In genomic region chr9:133351908-133352634, GRCh38 we compare ENCODE assay signal across 8 cellular contexts. TPM values are rescaled to one million over a fixed set of nuclear protein-coding genes. Genes with fewer than 3 reads are reported as not detected.
DNase-seq lines count a peak whose midpoint lies in the region; ATAC-seq and TF ChIP-seq lines count a peak whose summit lies in the region.

No MANE protein-coding gene starts in this region.

- no peaks in the 10 kb centered on the region for H3K9me3 ChIP-seq in BE2C
- H3K9me3 ChIP-seq in Peyer's patch: no peaks in the 10 kb centered on the region
- no peaks in the 10 kb centered on the region for H3K9me3 ChIP-seq in mucosa of descending colon

- H3K9me3 Mint-ChIP-seq in brain: peaks cover 0 to 4% (median 0%) of the 10 kb centered on the region in 5 experiments

- H3K4me1 Mint-ChIP-seq in brain: peaks cover 40% of the 10 kb centered on the region

- peak; percentile 33 for TF ChIP-seq POLR2A in GM18951 (IDR thresholded peaks at IDR 0.05; ENCODE audit: extremely low read depth, insufficient read depth, insufficient read length)
- TF ChIP-seq POLR2A in Peyer's patch (IDR thresholded peaks at IDR 0.05): no peak

- H3K4me3 Mint-ChIP-seq in brain: peak overlapping the region in 1 of 5 experiments; percentile 80

- peak overlapping the region in 2 of 5 experiments; percentile 21 to 47 for H3K27ac Mint-ChIP-seq in brain

- H3K4me3 ChIP-seq in BE2C (ENCODE audit: low read depth, low read length): no peak overlapping the region
- H3K4me3 ChIP-seq in Peyer's patch: no peak overlapping the region
- no peak overlapping the region for H3K4me3 ChIP-seq in mucosa of descending colon

- H3K27me3 ChIP-seq in BE2C: no peaks in the 10 kb centered on the region
- H3K27me3 ChIP-seq in Peyer's patch: no peaks in the 10 kb centered on the region

- H3K36me3 ChIP-seq in BE2C (peaks cover 47% of the 10 kb centered on the region), Peyer's patch (peaks cover 0 to 50% (median 3%) of the 10 kb centered on the region in 3 donors), mucosa of descending colon (ENCODE audit: low read depth) (peaks cover 21% of the 10 kb centered on the region)

- peaks cover 14% of the 10 kb centered on the region for H3K27me3 Mint-ChIP-seq in brain

- in situ Hi-C loops in GM18951 (cut with MboI; ENCODE audit: low sequenced_read_pairs, unreplicated experiment): no loop called here

- H3K36me3 Mint-ChIP-seq in brain: peaks cover 50% of the 10 kb centered on the region

- intact Hi-C loops in mucosa of descending colon (cut with DNase I, micrococcal nuclease): no loop called here

- H3K4me1 ChIP-seq in BE2C (no peaks in the 10 kb centered on the region; the same call in 1 of the 2 replicates), Peyer's patch (peaks cover 0 to 29% (median 20%) of the 10 kb centered on the region in 4 donors), mucosa of descending colon (ENCODE audit: low read depth) (peaks cover 25% of the 10 kb centered on the region)

- H3K27ac ChIP-seq in Peyer's patch: no peak overlapping the region

- DNase-seq in BE2C: peak; percentile 87
- DNase-seq in Peyer's patch: peak in 2 of 3 donors; percentile 39 to 67
- DNase-seq in mucosa of descending colon: peak; percentile 42 to 62 (median 52)
- DNase-seq in ureter (ENCODE audit: low spot score): no peak

- TF ChIP-seq CTCF in BE2C (IDR thresholded peaks at IDR 0.05; ENCODE audit: low read depth, low read length) (peak; percentile 80), Peyer's patch (IDR thresholded peaks at IDR 0.05) (peak in 4 of 6 experiments; percentile 42 to 63 (median 56)), brain (conservative IDR thresholded peaks at IDR 0.05) (peak; percentile 27 to 37), mucosa of descending colon (IDR thresholded peaks at IDR 0.05) (peak; percentile 23)

- ATAC-seq in mucosa of descending colon: no peak
- ATAC-seq in HG02763 (IDR thresholded peaks at IDR 0.05; ENCODE audit: unreplicated experiment): no peak
- ATAC-seq in GM19351 (IDR thresholded peaks at IDR 0.05; ENCODE audit: unreplicated experiment): no peak

RNA-seq across cellular contexts. Expression of gene RPL7A, which starts 4.1 kb away (rescaled TPM):
- 1,628 TPM for polyA plus RNA-seq in BE2C (2012; ENCODE audit: insufficient read depth, insufficient read length, low read depth)
- total RNA-seq in Peyer's patch (1,000 to 10,000 TPM in 1 of 4 donors, 100 to 1,000 TPM in 3; 708 to 1,565 (median 870) TPM), mucosa of descending colon (1,000 to 10,000 TPM; 1,420 to 1,482 (median 1,457) TPM), ureter (2,501 TPM)
- polyA plus RNA-seq in brain (ENCODE audit: insufficient read depth, low read depth, low replicate concordance): 5,503 TPM

RNA-seq across cellular contexts. Expression of gene MED22, which starts 4.1 kb away (rescaled TPM):
- polyA plus RNA-seq in BE2C (2012; ENCODE audit: insufficient read depth, insufficient read length, low read depth): 62.3 TPM
- total RNA-seq in Peyer's patch (10 to 100 TPM; 23.5 to 42.1 (median 31.2) TPM), mucosa of descending colon (10 to 100 TPM; 19.8 to 33.6 (median 21.3) TPM), ureter (31.2 TPM)
- 37.7 TPM for polyA plus RNA-seq in brain (ENCODE audit: insufficient read depth, low read depth, low replicate concordance)

RNA-seq across cellular contexts. Expression of gene SURF1, which starts 4.2 kb away (rescaled TPM):
- polyA plus RNA-seq in BE2C (2012; ENCODE audit: insufficient read depth, insufficient read length, low read depth): 109 TPM
- total RNA-seq in Peyer's patch (10 to 100 TPM; 41.2 to 75.1 (median 53.4) TPM), mucosa of descending colon (10 to 100 TPM; 45.4 to 63.0 (median 52.2) TPM), ureter (42.2 TPM)
- 104 TPM for polyA plus RNA-seq in brain (ENCODE audit: insufficient read depth, low read depth, low replicate concordance)

RNA-seq across cellular contexts. Expression of gene SURF2, which starts 4.3 kb away (rescaled TPM):
- 240 TPM for polyA plus RNA-seq in BE2C (2012; ENCODE audit: insufficient read depth, insufficient read length, low read depth)
- 10 to 100 TPM in 3 of 4 donors, 1 to 10 TPM in 1; 5.4 to 18.9 (median 15.3) TPM for total RNA-seq in Peyer's patch
- 75.0 TPM for polyA plus RNA-seq in brain (ENCODE audit: insufficient read depth, low read depth, low replicate concordance)
- total RNA-seq in mucosa of descending colon: 10 to 100 TPM in 2 of 3 donors, 1 to 10 TPM in 1; 8.7 to 15.0 (median 11.4) TPM
- 26.0 TPM for total RNA-seq in ureter

RNA-seq across cellular contexts. Expression of gene SURF6, which starts 16.1 kb away (rescaled TPM):
- 107 TPM for polyA plus RNA-seq in BE2C (2012; ENCODE audit: insufficient read depth, insufficient read length, low read depth)
- 10 to 100 TPM; 16.1 to 41.2 (median 26.8) TPM for total RNA-seq in Peyer's patch
- 24.4 TPM for polyA plus RNA-seq in brain (ENCODE audit: insufficient read depth, low read depth, low replicate concordance)
- total RNA-seq in mucosa of descending colon: 10 to 100 TPM; 23.7 to 24.7 (median 24.0) TPM
- total RNA-seq in ureter: 19.6 TPM

Comparison
In these comparisons a context has a peak if more than half of its experiments do, and no peak if none do; other contexts are left out.
1. CTCF ChIP-seq: peak in every context shown above with its lines; median percentile 80 in BE2C; 56 in Peyer's patch; 32 in brain; 23 in mucosa of descending colon.